ENCODE assay signal across 9 cellular contexts in the genomic region with DNA sequence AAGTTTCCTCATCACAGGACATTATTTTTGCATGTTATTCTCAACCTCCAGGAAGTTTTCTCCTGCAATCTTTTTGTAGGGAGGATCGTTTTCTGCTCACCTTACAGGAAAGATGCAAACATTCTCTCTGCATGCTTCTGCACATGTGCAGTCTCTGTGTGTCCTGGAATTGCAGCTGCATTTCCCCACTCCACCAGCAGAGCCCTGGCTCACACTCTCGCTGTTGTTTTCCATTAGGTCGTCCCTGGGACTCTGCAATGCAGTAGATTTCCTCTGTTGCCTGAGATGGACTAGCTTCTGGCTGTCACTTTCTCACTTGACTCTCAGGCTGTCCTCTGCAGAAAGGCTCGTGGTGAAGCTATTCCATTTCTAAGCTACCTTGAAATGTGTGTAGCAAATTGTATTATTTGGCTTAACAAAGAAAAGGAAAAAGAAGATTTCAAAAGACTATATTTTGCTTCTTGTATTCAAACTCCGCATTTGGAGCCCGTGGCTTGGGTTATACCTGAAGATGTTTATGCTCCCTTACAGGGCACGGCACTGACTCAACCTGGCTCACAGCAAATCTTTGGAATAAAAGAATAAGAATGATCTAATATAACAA.
A peak's percentile ranks its signal among the peaks of the same experiment; 100 is the strongest.
DNase-seq lines count a peak whose midpoint lies in the region; ATAC-seq, FAIRE-seq and TF ChIP-seq lines count a peak whose summit lies in the region.
"Had no signal": no experiment of that assay in that cellular context is flagged by ENCODE, and none has a peak within 500 bp of the region (broad histone marks: within the 10 kb centered on the region; RNA-seq: fewer than 3 reads in every experiment).

No MANE protein-coding gene starts in this region.

- H3K27me3 Mint-ChIP-seq in astrocyte (ENCODE audit: low read depth, unreplicated experiment), result peaks cover 10% of the 10 kb centered on the region
- no peaks in the 10 kb centered on the region for H3K27me3 Mint-ChIP-seq in activated T-helper 1 cell treated with anti-CD3 and anti-CD28 coated beads, Interleukin-12 subunit alpha, Interleukin-12 subunit beta, Interleukin-2, Interleukin-4 antibody, amounts not matched to agents 30 ng/mL and 10 ng/mL and 1 ng/mL, durations not matched to agents 14 hours and 24 hours and 36 hours (ENCODE audit: insufficient read depth)

- no peaks in the 10 kb centered on the region for H3K27me3 ChIP-seq in astrocyte (ENCODE audit: insufficient read depth, low read length)
- no peaks in the 10 kb centered on the region for H3K27me3 ChIP-seq in kidney epithelial cell (ENCODE audit: control insufficient read depth, insufficient read depth, low read length)

- H4K20me1 ChIP-seq in astrocyte (ENCODE audit: insufficient read depth, low read length), result no peaks in the 10 kb centered on the region

- H3K4me3 ChIP-seq in astrocyte (ENCODE audit: insufficient read depth, low read depth, low read length) (no peak overlapping the region), kidney epithelial cell (ENCODE audit: low read depth, low read length) (no peak overlapping the region)

- H3K9me3 Mint-ChIP-seq in astrocyte (ENCODE audit: unreplicated experiment), result no peaks in the 10 kb centered on the region
- H3K9me3 Mint-ChIP-seq in activated T-helper 1 cell treated with anti-CD3 and anti-CD28 coated beads, Interleukin-12 subunit alpha, Interleukin-12 subunit beta, Interleukin-2, Interleukin-4 antibody, amounts not matched to agents 30 ng/mL and 10 ng/mL and 1 ng/mL, durations not matched to agents 14 hours and 24 hours and 36 hours, result no peaks in the 10 kb centered on the region

- H3K9me3 ChIP-seq in astrocyte (ENCODE audit: insufficient read depth, low read depth, low read length), result no peaks in the 10 kb centered on the region

- H3K27ac ChIP-seq in astrocyte (ENCODE audit: low read depth, low read length), result no peak overlapping the region

- no peaks in the 10 kb centered on the region for H3K36me3 Mint-ChIP-seq in astrocyte (ENCODE audit: low read depth, unreplicated experiment)
- H3K36me3 Mint-ChIP-seq in activated T-helper 1 cell treated with anti-CD3 and anti-CD28 coated beads, Interleukin-12 subunit alpha, Interleukin-12 subunit beta, Interleukin-2, Interleukin-4 antibody, amounts not matched to agents 30 ng/mL and 10 ng/mL and 1 ng/mL, durations not matched to agents 14 hours and 24 hours and 36 hours (ENCODE audit: low read depth), result no peaks in the 10 kb centered on the region

- no peak overlapping the region for H3K27ac Mint-ChIP-seq in astrocyte (ENCODE audit: unreplicated experiment)
- no peak overlapping the region for H3K27ac Mint-ChIP-seq in activated T-helper 1 cell treated with anti-CD3 and anti-CD28 coated beads, Interleukin-12 subunit alpha, Interleukin-12 subunit beta, Interleukin-2, Interleukin-4 antibody, amounts not matched to agents 30 ng/mL and 10 ng/mL and 1 ng/mL, durations not matched to agents 14 hours and 24 hours and 36 hours

- intact Hi-C loops in activated T-helper 1 cell treated with anti-CD3 and anti-CD28 coated beads, Interleukin-12 subunit alpha, Interleukin-12 subunit beta, Interleukin-2, Interleukin-4 antibody, amounts not matched to agents 30 ng/mL and 10 ng/mL and 1 ng/mL, durations not matched to agents 14 hours and 24 hours and 36 hours (cut with micrococcal nuclease), result no loop called here

- H3K36me3 ChIP-seq in astrocyte (ENCODE audit: insufficient read depth, low read length) (no peaks in the 10 kb centered on the region), kidney epithelial cell (ENCODE audit: control insufficient read depth, insufficient read depth, low read length) (no peaks in the 10 kb centered on the region)

- no peaks in the 10 kb centered on the region for H3K79me2 ChIP-seq in astrocyte (ENCODE audit: insufficient read depth, low read length)

- no peak overlapping the region for H3K4me2 ChIP-seq in astrocyte (ENCODE audit: low read length)

- H2AFZ ChIP-seq in astrocyte (ENCODE audit: low read depth, low read length), result no peak overlapping the region

- H3K4me1 ChIP-seq in astrocyte (ENCODE audit: insufficient read depth, low read length), result peaks cover 2% of the 10 kb centered on the region

- peak; percentile 83 for ATAC-seq in GM21390 (IDR thresholded peaks at IDR 0.05; ENCODE audit: unreplicated experiment)

- DNase-seq in ELF-1 (ENCODE audit: low read depth, low spot score) (peak; percentile 56), HK-2 (ENCODE audit: unreplicated experiment) (peak; percentile 10), astrocyte (ENCODE audit: low read depth) (peak; percentile 21), kidney epithelial cell (ENCODE audit: low read depth) (no peak), frontal cortex (ENCODE audit: low spot score in 2 of 2) (no peak)
- no peak for DNase-seq in activated CD4-positive, CD25-positive, alpha-beta regulatory T cell treated with anti-CD3 and anti-CD28 coated beads, Interleukin-2, amount 50 U/mL, for 72 hours
- DNase-seq in activated T-helper 1 cell treated with anti-CD3 and anti-CD28 coated beads, Interleukin-12 subunit alpha, Interleukin-12 subunit beta, Interleukin-2, Interleukin-4 antibody, amounts not matched to agents 30 ng/mL and 10 ng/mL and 1 ng/mL, durations not matched to agents 14 hours and 24 hours and 36 hours (ENCODE audit: low spot score), result no peak

- FAIRE-seq in astrocyte (lab: Jason Lieb, UNC) (no peak), frontal cortex (lab: Jason Lieb, UNC) (no peak)
- FAIRE-seq: TTC549 had no signal

- H3K4me1 Mint-ChIP-seq in astrocyte (ENCODE audit: low read depth, unreplicated experiment), result peaks cover 16% of the 10 kb centered on the region
- no peaks in the 10 kb centered on the region for H3K4me1 Mint-ChIP-seq in activated T-helper 1 cell treated with anti-CD3 and anti-CD28 coated beads, Interleukin-12 subunit alpha, Interleukin-12 subunit beta, Interleukin-2, Interleukin-4 antibody, amounts not matched to agents 30 ng/mL and 10 ng/mL and 1 ng/mL, durations not matched to agents 14 hours and 24 hours and 36 hours (ENCODE audit: low read depth)

- TF ChIP-seq CTCF in astrocyte (IDR thresholded peaks at IDR 0.05; ENCODE audit: insufficient read depth, low read depth, low read length) (peak; percentile 71), kidney epithelial cell (IDR thresholded peaks at IDR 0.05; ENCODE audit: insufficient read depth, low read length, poor library complexity, severe bottlenecking) (peak; percentile 72)

- H3K9ac ChIP-seq in astrocyte (ENCODE audit: low read length), result no peak overlapping the region

- H3K4me3 Mint-ChIP-seq in astrocyte (ENCODE audit: unreplicated experiment), result no peak overlapping the region
- H3K4me3 Mint-ChIP-seq in activated T-helper 1 cell treated with anti-CD3 and anti-CD28 coated beads, Interleukin-12 subunit alpha, Interleukin-12 subunit beta, Interleukin-2, Interleukin-4 antibody, amounts not matched to agents 30 ng/mL and 10 ng/mL and 1 ng/mL, durations not matched to agents 14 hours and 24 hours and 36 hours, result no peak overlapping the region

Comparison
In these comparisons a context has a peak if more than half of its experiments do, and no peak if none do; other contexts are left out.
1. DNase-seq: peak in ELF-1 (single experiment), HK-2 (single experiment) and astrocyte (single experiment); none in kidney epithelial cell (single experiment), activated CD4-positive, CD25-positive, alpha-beta regulatory T cell treated with anti-CD3 and anti-CD28 coated beads, Interleukin-2, amount 50 U/mL, for 72 hours (single experiment), activated T-helper 1 cell treated with anti-CD3 and anti-CD28 coated beads, Interleukin-12 subunit alpha, Interleukin-12 subunit beta, Interleukin-2, Interleukin-4 antibody, amounts not matched to agents 30 ng/mL and 10 ng/mL and 1 ng/mL, durations not matched to agents 14 hours and 24 hours and 36 hours (single experiment) and frontal cortex (0 of 2).